ENCODE assay signal across 26 cellular contexts in genomic region chr11:122898799-122899198, GRCh38.
"Had no signal": no experiment of that assay in that cellular context is flagged by ENCODE, and none has a peak within 500 bp of the region (broad histone marks: within the 10 kb centered on the region; RNA-seq: fewer than 3 reads in every experiment).

No MANE protein-coding gene starts in this region.

- H3K36me3 ChIP-seq: adrenal gland, breast epithelium, esophagus squamous epithelium had no signal

- H3K36me3 Mint-ChIP-seq: activated CD4-positive, alpha-beta memory T cell treated with anti-CD3 and anti-CD28 coated beads for 36 hours; activated naive CD4-positive, alpha-beta T cell treated with anti-CD3 and anti-CD28 coated beads, Interleukin-2, amount 50 U/mL, for 72 hours; type B pancreatic cell had no signal

- DNase-seq: activated B cell treated with CpG ODN at 0.5 μM for 24 hours; activated CD4-positive, alpha-beta memory T cell treated with anti-CD3 and anti-CD28 coated beads for 36 hours; activated CD4-positive, alpha-beta T cell treated with anti-CD3 and anti-CD28 coated beads for 4 hours; activated gamma-delta T cell treated with Interleukin-2 at 50 U/mL for 16 hours; activated T-cell treated with anti-CD3 and anti-CD28 coated beads for 4 hours; cerebellar nuclear complex; cortex of kidney; effector CD4-positive, alpha-beta T cell; esophagus squamous epithelium; hypothalamus; islet precursor cell; midbrain; occipital lobe; posterior cingulate gyrus; stimulated activated CD4-positive, alpha-beta T cell treated with anti-CD3 and anti-CD28 coated beads, Interleukin-4, amount 100 ng/mL, for 1 hour; stimulated activated naive CD8-positive, alpha-beta T cell treated with anti-CD3 and anti-CD28 coated beads, Interleukin-15, amount 100 ng/mL, for 72 hours had no signal

- FAIRE-seq: astrocyte, TTC549 had no signal

- H3K4me1 ChIP-seq: breast epithelium, esophagus squamous epithelium had no signal

- H3K4me1 Mint-ChIP-seq: activated B cell treated with CpG ODN at 0.5 μM for 24 hours had no signal

- H3K27me3 ChIP-seq: adrenal gland, breast epithelium, esophagus squamous epithelium had no signal

- H3K27ac Mint-ChIP-seq: activated B cell treated with CpG ODN at 0.5 μM for 24 hours; activated CD4-positive, alpha-beta memory T cell treated with anti-CD3 and anti-CD28 coated beads for 36 hours; activated naive CD4-positive, alpha-beta T cell treated with anti-CD3 and anti-CD28 coated beads, Interleukin-2, amount 50 U/mL, for 72 hours; activated T-helper 1 cell treated with anti-CD3 and anti-CD28 coated beads, Interleukin-12 subunit alpha, Interleukin-12 subunit beta, Interleukin-2, Interleukin-4 antibody, amounts not matched to agents 30 ng/mL and 10 ng/mL and 1 ng/mL, durations not matched to agents 14 hours and 24 hours and 36 hours; nephron; stimulated activated naive CD8-positive, alpha-beta T cell treated with anti-CD3 and anti-CD28 coated beads, Interleukin-15, amount 100 ng/mL, for 72 hours; T-helper 2 cell treated with Interferon-gamma antibody and Interleukin-4, amounts not matched to agents 5 μg/mL and 100 μg/mL, for 36 hours; type B pancreatic cell had no signal

- H3K9me3 Mint-ChIP-seq: activated B cell treated with CpG ODN at 0.5 μM for 24 hours; activated CD4-positive, alpha-beta memory T cell treated with anti-CD3 and anti-CD28 coated beads for 36 hours; activated naive CD4-positive, alpha-beta T cell treated with anti-CD3 and anti-CD28 coated beads, Interleukin-2, amount 50 U/mL, for 72 hours; activated T-helper 1 cell treated with anti-CD3 and anti-CD28 coated beads, Interleukin-12 subunit alpha, Interleukin-12 subunit beta, Interleukin-2, Interleukin-4 antibody, amounts not matched to agents 30 ng/mL and 10 ng/mL and 1 ng/mL, durations not matched to agents 14 hours and 24 hours and 36 hours; nephron; stimulated activated naive CD8-positive, alpha-beta T cell treated with anti-CD3 and anti-CD28 coated beads, Interleukin-15, amount 100 ng/mL, for 72 hours; T-helper 2 cell treated with Interferon-gamma antibody and Interleukin-4, amounts not matched to agents 5 μg/mL and 100 μg/mL, for 36 hours; type B pancreatic cell had no signal

- ATAC-seq: activated naive CD4-positive, alpha-beta T cell treated with anti-CD3 and anti-CD28 coated beads, Interleukin-2, amount 50 U/mL, for 72 hours; stimulated activated naive CD8-positive, alpha-beta T cell treated with anti-CD3 and anti-CD28 coated beads, Interleukin-15, amount 100 ng/mL, for 72 hours had no signal

- H3K4me2 ChIP-seq: smooth muscle cell had no signal

- H3K27me3 Mint-ChIP-seq: activated CD4-positive, alpha-beta memory T cell treated with anti-CD3 and anti-CD28 coated beads for 36 hours; stimulated activated naive CD8-positive, alpha-beta T cell treated with anti-CD3 and anti-CD28 coated beads, Interleukin-15, amount 100 ng/mL, for 72 hours; type B pancreatic cell had no signal

- H3K4me3 ChIP-seq: adrenal gland, breast epithelium, esophagus squamous epithelium, smooth muscle cell had no signal

- H3K27ac ChIP-seq: adrenal gland, breast epithelium, esophagus squamous epithelium had no signal

- H3K9me3 ChIP-seq: adrenal gland, breast epithelium, esophagus squamous epithelium had no signal

- H3K4me3 Mint-ChIP-seq: activated B cell treated with CpG ODN at 0.5 μM for 24 hours; activated CD4-positive, alpha-beta memory T cell treated with anti-CD3 and anti-CD28 coated beads for 36 hours; activated T-helper 1 cell treated with anti-CD3 and anti-CD28 coated beads, Interleukin-12 subunit alpha, Interleukin-12 subunit beta, Interleukin-2, Interleukin-4 antibody, amounts not matched to agents 30 ng/mL and 10 ng/mL and 1 ng/mL, durations not matched to agents 14 hours and 24 hours and 36 hours; nephron; stimulated activated naive CD8-positive, alpha-beta T cell treated with anti-CD3 and anti-CD28 coated beads, Interleukin-15, amount 100 ng/mL, for 72 hours; T-helper 2 cell treated with Interferon-gamma antibody and Interleukin-4, amounts not matched to agents 5 μg/mL and 100 μg/mL, for 36 hours; type B pancreatic cell had no signal
